Comparison of ENCODE assay signal across 20 cellular contexts in the genomic region with DNA sequence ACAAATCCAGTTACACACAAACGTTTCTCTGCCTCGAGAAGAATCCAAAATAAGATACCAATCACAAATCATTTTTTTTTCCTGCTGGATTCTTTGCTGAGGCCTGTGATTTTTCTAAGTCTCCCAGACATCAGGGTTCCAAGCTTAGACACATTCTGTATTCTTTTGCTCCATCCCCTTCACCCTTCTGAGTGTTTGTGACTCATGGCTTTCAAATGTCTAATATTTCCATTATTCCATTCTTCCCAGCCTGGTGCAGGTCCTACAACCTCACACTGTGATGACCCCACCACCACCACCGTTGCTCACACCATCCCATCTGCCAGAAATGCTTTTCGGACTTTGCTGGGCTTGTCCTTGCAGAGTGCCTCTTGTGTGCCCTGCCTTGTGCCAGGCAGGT.
DNase-seq lines count a peak whose midpoint lies in the region; ATAC-seq lines count a peak whose summit lies in the region.
"Had no signal": no experiment of that assay in that cellular context is flagged by ENCODE, and none has a peak within 500 bp of the region (broad histone marks: within the 10 kb centered on the region; RNA-seq: fewer than 3 reads in every experiment).

No MANE protein-coding gene starts in this region.

- no peaks in the 10 kb centered on the region for H3K79me2 ChIP-seq in ACC112 (ENCODE audit: control insufficient read depth, insufficient read depth, low read length, unreplicated experiment)

- H3K36me3 ChIP-seq in ACC112 (ENCODE audit: insufficient read depth, low read length): no peaks in the 10 kb centered on the region
- H3K36me3 ChIP-seq: Peyer's patch, transverse colon had no signal

- DNase-seq in HT1080 (ENCODE audit: low read depth) (peak; percentile 59), amniotic epithelial cell (ENCODE audit: low read depth) (peak; percentile 65), kidney tubule cell (ENCODE audit: low spot score) (peak; percentile 67), NCI-H2107 treated with DMSO at 0.1 percent for 48 hours (lab: John Stamatoyannopoulos, UW; ENCODE audit: unreplicated experiment) (no peak)
- DNase-seq in activated T-cell treated with anti-CD3 and anti-CD28 coated beads, Interleukin-2, amount 50 U/mL, for 48 hours: no peak
- DNase-seq: activated CD4-positive, alpha-beta T cell treated with anti-CD3 and anti-CD28 coated beads, Interleukin-2, amount 50 U/mL, for 48 hours; activated naive CD8-positive, alpha-beta T cell treated with anti-CD3 and anti-CD28 coated beads, Interleukin-2, amount 10 ng/mL, durations not matched to agents 7 days and 5 days; activated T-cell treated with anti-CD3 and anti-CD28 coated beads, Interleukin-2, amount 50 U/mL, for 72 hours; foreskin melanocyte; GDM1; left ventricle myocardium superior; NCI-H2107; NCI-H748 treated with DMSO at 0.1 percent for 48 hours; Peyer's patch; stimulated activated CD4-positive, alpha-beta T cell treated with anti-CD3 and anti-CD28 coated beads, Interleukin-12 subunit alpha, Interleukin-12 subunit beta, amount 100 ng/mL, for 4 hours; stimulated activated naive CD4-positive, alpha-beta T cell; transverse colon had no signal

- no peaks in the 10 kb centered on the region for H3K27me3 ChIP-seq in ACC112 (ENCODE audit: insufficient read depth, low read length)
- H3K27me3 ChIP-seq: Peyer's patch, transverse colon had no signal

- H3K4me1 ChIP-seq in ACC112 (ENCODE audit: control insufficient read depth, insufficient read depth, low read length, unreplicated experiment): peaks cover 45% of the 10 kb centered on the region

- ATAC-seq in HG03196 (IDR thresholded peaks at IDR 0.05; ENCODE audit: unreplicated experiment) (no peak), HG03457 (IDR thresholded peaks at IDR 0.05; ENCODE audit: unreplicated experiment) (no peak)
- ATAC-seq: activated T-cell treated with anti-CD3 and anti-CD28 coated beads, Interleukin-2, amount 50 U/mL, for 72 hours; left ventricle myocardium superior had no signal

- peak overlapping the region; percentile 47; the same call in 1 of the 2 replicates for H3K27ac ChIP-seq in ACC112 (ENCODE audit: low read depth, low read length)
- H3K27ac ChIP-seq: Peyer's patch, transverse colon had no signal

- H3K4me3 ChIP-seq in ACC112 (ENCODE audit: low read depth, low read length): no peak overlapping the region
- H3K4me3 ChIP-seq: Peyer's patch, transverse colon had no signal

- H2AFZ ChIP-seq in ACC112 (ENCODE audit: low read length, unreplicated experiment): no peak overlapping the region

Comparison
In these comparisons a context has a peak if more than half of its experiments do, and no peak if none do; other contexts are left out.
1. DNase-seq: peak in HT1080 (single experiment), amniotic epithelial cell (single experiment) and kidney tubule cell (single experiment); none in activated T-cell treated with anti-CD3 and anti-CD28 coated beads, Interleukin-2, amount 50 U/mL, for 48 hours (0 of 2) and NCI-H2107 treated with DMSO at 0.1 percent for 48 hours (single experiment).